Comparison of ENCODE assay signal across 8 cellular contexts in the genomic region with DNA sequence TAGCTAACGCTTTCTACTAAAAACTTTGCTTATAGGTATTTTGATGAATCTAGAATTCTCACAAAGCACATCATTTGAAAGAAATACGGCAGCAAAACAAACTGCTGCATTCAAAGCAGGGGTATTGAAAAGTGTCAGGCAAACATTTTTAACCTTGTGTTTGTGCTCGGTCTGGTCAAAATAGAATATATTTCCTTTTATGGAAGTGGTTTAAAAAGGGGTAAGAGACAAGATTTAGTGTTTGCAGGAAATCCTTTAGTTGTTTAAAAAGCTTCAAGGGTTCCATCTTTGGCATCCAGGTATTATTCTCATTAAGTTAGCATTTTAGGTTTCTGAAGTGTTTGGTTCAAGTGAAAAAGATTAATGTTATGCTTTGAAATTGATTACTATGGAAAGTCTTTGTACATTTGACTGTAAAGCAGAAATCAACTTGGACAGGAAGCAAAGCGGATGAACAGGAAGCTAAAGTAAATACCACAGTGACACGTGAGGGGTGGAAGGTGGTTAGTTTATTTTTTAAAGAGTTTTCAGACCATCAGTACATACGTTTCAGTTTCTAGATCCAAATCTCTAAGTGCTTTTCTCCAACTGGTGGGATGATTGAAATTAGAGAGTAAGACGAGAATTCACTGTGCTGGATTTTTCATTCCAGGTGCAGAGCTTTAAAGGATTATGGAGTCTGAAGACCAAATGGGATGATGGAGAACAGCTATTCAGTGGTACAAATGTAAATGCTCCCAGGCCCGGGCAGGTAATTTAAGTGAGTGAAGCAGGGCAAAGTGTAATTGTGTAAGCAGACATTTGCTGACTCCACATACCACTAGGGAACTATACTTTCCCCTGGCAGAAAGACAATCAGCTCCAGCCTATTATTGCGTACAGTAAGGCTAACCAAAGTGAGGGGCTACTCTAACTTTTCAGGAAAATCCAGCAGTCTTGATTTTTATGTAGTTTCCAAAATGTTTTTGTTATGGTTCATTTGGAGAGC.
DNase-seq lines count a peak whose midpoint lies in the region; ATAC-seq and TF ChIP-seq lines count a peak whose summit lies in the region.

No MANE protein-coding gene starts in this region.

- ATAC-seq in stimulated activated naive CD8-positive, alpha-beta T cell treated with anti-CD3 and anti-CD28 coated beads, Interleukin-15, Interleukin-2, amounts not matched to agents 100 U/mL and 50 U/mL, for 24 hours, result no peak
- ATAC-seq in HG03103 (IDR thresholded peaks at IDR 0.05; ENCODE audit: low read depth, unreplicated experiment) (peak; percentile 96), gastroesophageal sphincter (no peak)
- peak; percentile 56 for ATAC-seq in activated CD8-positive, alpha-beta T cell treated with anti-CD3 and anti-CD28 coated beads for 36 hours
- ATAC-seq in stimulated activated memory B cell treated with anti-CD40 and anti-IgM and Interleukin-4, amounts not matched to agents 10 μg/mL and 1 μg/mL and 100 μg/mL, for 72 hours, result peak; percentile 77

- no peaks in the 10 kb centered on the region for H3K9me3 Mint-ChIP-seq in stimulated activated naive CD8-positive, alpha-beta T cell treated with anti-CD3 and anti-CD28 coated beads, Interleukin-15, Interleukin-2, amounts not matched to agents 100 ng/mL and 50 ng/mL, for 24 hours
- no peaks in the 10 kb centered on the region for H3K9me3 Mint-ChIP-seq in activated CD8-positive, alpha-beta T cell treated with anti-CD3 and anti-CD28 coated beads for 36 hours
- no peaks in the 10 kb centered on the region for H3K9me3 Mint-ChIP-seq in stimulated activated memory B cell treated with anti-CD40 and anti-IgM and Interleukin-4, amounts not matched to agents 10 μg/mL and 1 μg/mL and 100 μg/mL, for 72 hours

- H3K36me3 Mint-ChIP-seq in stimulated activated naive CD8-positive, alpha-beta T cell treated with anti-CD3 and anti-CD28 coated beads, Interleukin-15, Interleukin-2, amounts not matched to agents 100 ng/mL and 50 ng/mL, for 24 hours (ENCODE audit: low read depth), result no peaks in the 10 kb centered on the region
- no peaks in the 10 kb centered on the region for H3K36me3 Mint-ChIP-seq in activated CD8-positive, alpha-beta T cell treated with anti-CD3 and anti-CD28 coated beads for 36 hours (ENCODE audit: low read depth)
- H3K36me3 Mint-ChIP-seq in stimulated activated memory B cell treated with anti-CD40 and anti-IgM and Interleukin-4, amounts not matched to agents 10 μg/mL and 1 μg/mL and 100 μg/mL, for 72 hours, result no peaks in the 10 kb centered on the region

- H3K4me3 ChIP-seq in BE2C (ENCODE audit: low read depth, low read length), result no peak overlapping the region
- H3K4me3 ChIP-seq in gastroesophageal sphincter, result no peak overlapping the region

- H3K4me1 ChIP-seq in BE2C (no peaks in the 10 kb centered on the region; the same call in none of the 2 replicates), gastroesophageal sphincter (peaks cover 6 to 33% (median 13%) of the 10 kb centered on the region in 3 donors)

- no peaks in the 10 kb centered on the region for H3K9me3 ChIP-seq in BE2C
- H3K9me3 ChIP-seq in gastroesophageal sphincter, result no peaks in the 10 kb centered on the region

- WGBS in gastroesophageal sphincter (ENCODE audit: low coverage in 1 of 2), 2 donors, result 51 to 58% methylated on average over 8 to 9 of the region's 9 CpGs

- no peak for TF ChIP-seq CTCF in activated CD8-positive, alpha-beta T cell treated with anti-CD3 and anti-CD28 coated beads for 36 hours (IDR thresholded peaks at IDR 0.05)
- no peak for TF ChIP-seq CTCF in BE2C (IDR thresholded peaks at IDR 0.05; ENCODE audit: low read depth, low read length)
- no peak for TF ChIP-seq CTCF in gastroesophageal sphincter (IDR thresholded peaks at IDR 0.05)

- no peak for DNase-seq in stimulated activated naive CD8-positive, alpha-beta T cell treated with anti-CD3 and anti-CD28 coated beads, Interleukin-15, Interleukin-2, amounts not matched to agents 100 U/mL and 50 U/mL, for 24 hours
- DNase-seq in activated CD8-positive, alpha-beta T cell treated with anti-CD3 and anti-CD28 coated beads for 36 hours, result peak; percentile 29
- DNase-seq in BE2C (no peak), DMS 273 (lab: John Stamatoyannopoulos, UW; ENCODE audit: unreplicated experiment) (no peak)

- no peaks in the 10 kb centered on the region for H3K27me3 ChIP-seq in BE2C
- H3K27me3 ChIP-seq in gastroesophageal sphincter, result no peaks in the 10 kb centered on the region

- H3K36me3 ChIP-seq in BE2C, result no peaks in the 10 kb centered on the region
- no peaks in the 10 kb centered on the region for H3K36me3 ChIP-seq in gastroesophageal sphincter

- TF ChIP-seq POLR2A in gastroesophageal sphincter (IDR thresholded peaks at IDR 0.05), result no peak

- no peaks in the 10 kb centered on the region for H3K27me3 Mint-ChIP-seq in stimulated activated naive CD8-positive, alpha-beta T cell treated with anti-CD3 and anti-CD28 coated beads, Interleukin-15, Interleukin-2, amounts not matched to agents 100 ng/mL and 50 ng/mL, for 24 hours
- no peaks in the 10 kb centered on the region for H3K27me3 Mint-ChIP-seq in activated CD8-positive, alpha-beta T cell treated with anti-CD3 and anti-CD28 coated beads for 36 hours
- H3K27me3 Mint-ChIP-seq in stimulated activated memory B cell treated with anti-CD40 and anti-IgM and Interleukin-4, amounts not matched to agents 10 μg/mL and 1 μg/mL and 100 μg/mL, for 72 hours, result no peaks in the 10 kb centered on the region

- peak overlapping the region; percentile 75 for H3K27ac Mint-ChIP-seq in stimulated activated naive CD8-positive, alpha-beta T cell treated with anti-CD3 and anti-CD28 coated beads, Interleukin-15, Interleukin-2, amounts not matched to agents 100 ng/mL and 50 ng/mL, for 24 hours
- H3K27ac Mint-ChIP-seq in activated CD8-positive, alpha-beta T cell treated with anti-CD3 and anti-CD28 coated beads for 36 hours, result peak overlapping the region; percentile 85
- peak overlapping the region; percentile 87 for H3K27ac Mint-ChIP-seq in stimulated activated memory B cell treated with anti-CD40 and anti-IgM and Interleukin-4, amounts not matched to agents 10 μg/mL and 1 μg/mL and 100 μg/mL, for 72 hours

- CTCF ChIA-PET in activated CD8-positive, alpha-beta T cell treated with anti-CD3 and anti-CD28 coated beads for 36 hours (lab: Charles Lee), result interaction anchor here (0.6 to 1.8 kb wide), 5 partner anchors 9 to 811 kb away, joined by 3 to 12 read pairs (median 3); no protein-coding TSS in a partner anchor

- peaks cover 26% of the 10 kb centered on the region for H3K4me1 Mint-ChIP-seq in stimulated activated naive CD8-positive, alpha-beta T cell treated with anti-CD3 and anti-CD28 coated beads, Interleukin-15, Interleukin-2, amounts not matched to agents 100 ng/mL and 50 ng/mL, for 24 hours (ENCODE audit: low read depth)
- peaks cover 34% of the 10 kb centered on the region for H3K4me1 Mint-ChIP-seq in activated CD8-positive, alpha-beta T cell treated with anti-CD3 and anti-CD28 coated beads for 36 hours (ENCODE audit: low read depth)
- H3K4me1 Mint-ChIP-seq in stimulated activated memory B cell treated with anti-CD40 and anti-IgM and Interleukin-4, amounts not matched to agents 10 μg/mL and 1 μg/mL and 100 μg/mL, for 72 hours, result peaks cover 35% of the 10 kb centered on the region

- H3K27ac ChIP-seq in gastroesophageal sphincter, result no peak overlapping the region

- peak overlapping the region; percentile 52 for H3K4me3 Mint-ChIP-seq in stimulated activated naive CD8-positive, alpha-beta T cell treated with anti-CD3 and anti-CD28 coated beads, Interleukin-15, Interleukin-2, amounts not matched to agents 100 ng/mL and 50 ng/mL, for 24 hours
- H3K4me3 Mint-ChIP-seq in activated CD8-positive, alpha-beta T cell treated with anti-CD3 and anti-CD28 coated beads for 36 hours, result peak overlapping the region; percentile 58
- H3K4me3 Mint-ChIP-seq in stimulated activated memory B cell treated with anti-CD40 and anti-IgM and Interleukin-4, amounts not matched to agents 10 μg/mL and 1 μg/mL and 100 μg/mL, for 72 hours, result peak overlapping the region; percentile 56

- POLR2A ChIA-PET in activated CD8-positive, alpha-beta T cell treated with anti-CD3 and anti-CD28 coated beads for 36 hours (lab: Charles Lee), result interaction anchor here (0.8 to 1.2 kb wide), 2 partner anchors 16 to 179 kb away, joined by 3 to 4 read pairs; no protein-coding TSS in a partner anchor

- intact Hi-C loops in activated CD8-positive, alpha-beta T cell treated with anti-CD3 and anti-CD28 coated beads for 36 hours (cut with micrococcal nuclease), result no loop called here

- TF ChIP-seq EP300 in gastroesophageal sphincter (IDR thresholded peaks at IDR 0.05), result no peak

Comparison
In these comparisons a context has a peak if more than half of its experiments do, and no peak if none do; other contexts are left out.
1. ATAC-seq: peak in HG03103 (single experiment), activated CD8-positive, alpha-beta T cell treated with anti-CD3 and anti-CD28 coated beads for 36 hours (single experiment) and stimulated activated memory B cell treated with anti-CD40 and anti-IgM and Interleukin-4, amounts not matched to agents 10 μg/mL and 1 μg/mL and 100 μg/mL, for 72 hours (single experiment); none in stimulated activated naive CD8-positive, alpha-beta T cell treated with anti-CD3 and anti-CD28 coated beads, Interleukin-15, Interleukin-2, amounts not matched to agents 100 U/mL and 50 U/mL, for 24 hours (single experiment) and gastroesophageal sphincter (single experiment).
2. Peak in every context shown above with its lines, with median percentiles within 50 percentile points of each other: H3K27ac Mint-ChIP-seq and H3K4me3 Mint-ChIP-seq.